In genomic region chr16:69194488-69194887, GRCh38 we compare ENCODE assay signal across 19 cellular contexts.
"Had no signal": no experiment of that assay in that cellular context is flagged by ENCODE, and none has a peak within 500 bp of the region (broad histone marks: within the 10 kb centered on the region; RNA-seq: fewer than 3 reads in every experiment).

No MANE protein-coding gene starts in this region.

- H3K36me3 ChIP-seq: heart right ventricle, lower lobe of right lung had no signal

- H3K27ac ChIP-seq: heart right ventricle, lower lobe of right lung, parathyroid adenoma, testis had no signal

- ATAC-seq: lower lobe of right lung; naive thymus-derived CD8-positive, alpha-beta T cell; stimulated activated naive CD8-positive, alpha-beta T cell treated with anti-CD3 and anti-CD28 coated beads, Interleukin-15, Interleukin-2, amounts not matched to agents 100 U/mL and 50 U/mL, for 24 hours had no signal

- H3K27me3 ChIP-seq: heart right ventricle, testis had no signal

- FAIRE-seq: bronchial epithelial cell, endothelial cell of umbilical vein, urothelium cell line had no signal

- DNase-seq: activated B cell treated with CpG ODN at 0.5 μM for 24 hours; activated effector memory CD4-positive, alpha-beta T cell treated with Interleukin-2 at 50 U/mL for 16 hours; activated naive CD4-positive, alpha-beta T cell treated with Interleukin-2 at 50 U/mL for 16 hours; anterior cingulate cortex; heart right ventricle; lower lobe of right lung; mesenchymal stem cell; naive thymus-derived CD8-positive, alpha-beta T cell; nucleus accumbens; right cardiac atrium; stimulated activated CD4-positive, alpha-beta T cell treated with anti-CD3 and anti-CD28 coated beads, Interleukin-4, amount 100 ng/mL, for 1 hour; stimulated activated naive CD8-positive, alpha-beta T cell treated with anti-CD3 and anti-CD28 coated beads, Interleukin-15, Interleukin-2, amounts not matched to agents 100 U/mL and 50 U/mL, for 24 hours; T-helper 1 cell; testis; trophoblast cell had no signal

- H3K9me3 ChIP-seq: heart right ventricle, lower lobe of right lung, testis had no signal

- H3K4me3 ChIP-seq: heart right ventricle, lower lobe of right lung, testis had no signal
